Comparison of ENCODE assay signal across 8 cellular contexts in genomic region chr6:110179406-110180227, GRCh38. TPM values are rescaled to one million over a fixed set of nuclear protein-coding genes. Genes with fewer than 3 reads are reported as not detected.
A peak's percentile ranks its signal among the peaks of the same experiment; 100 is the strongest.
DNase-seq lines count a peak whose midpoint lies in the region; ATAC-seq and TF ChIP-seq lines count a peak whose summit lies in the region.

TSS of gene WASF1 (minus strand) at chr6:110179670. CDS start at chr6:110127601, 52,069 bp downstream.

- ATAC-seq in GM19455 (IDR thresholded peaks at IDR 0.05; ENCODE audit: unreplicated experiment) = peak; percentile 86

- CTCF ChIA-PET in activated CD4-positive, alpha-beta memory T cell treated with anti-CD3 and anti-CD28 coated beads, Interleukin-2, amount 10 ng/mL, durations not matched to agents 7 days and 5 days (lab: Charles Lee) = interaction anchor here (0.7 to 1.7 kb wide), 7 partner anchors 9 to 688 kb away, joined by 3 to 6 read pairs (median 4); no protein-coding TSS in a partner anchor

- H3K36me3 Mint-ChIP-seq in CD14-positive monocyte = peaks cover 0 to 2% of the 10 kb centered on the region in 2 donors
- H3K36me3 Mint-ChIP-seq in activated CD4-positive, alpha-beta memory T cell treated with anti-CD3 and anti-CD28 coated beads, Interleukin-2, amount 10 ng/mL, durations not matched to agents 7 days and 5 days (ENCODE audit: low read depth) = no peaks in the 10 kb centered on the region

- intact Hi-C loops in CD14-positive monocyte (cut with micrococcal nuclease) = loop anchor here in 1 of 2 donors (10.0 kb wide), 1 partner anchor 485 kb away; the partner anchor contains the start of genes AK9 and FIG4
- intact Hi-C loops in lower leg skin (cut with DNase I; ENCODE audit: low total_unique reads) = loop anchor here (10.0 kb wide), 1 partner anchor 135 kb away; no protein-coding TSS in a partner anchor

- TF ChIP-seq CTCF in CD14-positive monocyte (IDR thresholded peaks at IDR 0.05) (no peak), lower leg skin (IDR thresholded peaks at IDR 0.05) (no peak)

- H3K27me3 Mint-ChIP-seq in CD14-positive monocyte (ENCODE audit: low read depth in 3 of 3) = peaks cover 0 to 5% (median 5%) of the 10 kb centered on the region in 3 donors
- H3K27me3 Mint-ChIP-seq in activated CD4-positive, alpha-beta memory T cell treated with anti-CD3 and anti-CD28 coated beads, Interleukin-2, amount 10 ng/mL, durations not matched to agents 7 days and 5 days = peaks cover 16% of the 10 kb centered on the region

- peak; percentile 88 for DNase-seq in CD14-positive monocyte (ENCODE audit: low spot score)
- peak; percentile 97 for DNase-seq in HK-2 (ENCODE audit: unreplicated experiment)
- peak; percentile 98 for DNase-seq in NCI-H82 treated with DMSO at 0.1 percent for 48 hours (lab: John Stamatoyannopoulos, UW; ENCODE audit: unreplicated experiment)
- DNase-seq in activated CD4-positive, alpha-beta memory T cell treated with anti-CD3 and anti-CD28 coated beads, Interleukin-2, amount 10 ng/mL, durations not matched to agents 7 days and 5 days = peak; percentile 93
- peak; percentile 97 for DNase-seq in ecto neural progenitor cell (ENCODE audit: low spot score)
- peak; percentile 95 to 99 for DNase-seq in lower leg skin (ENCODE audit: low spot score in 2 of 2)
- peak; percentile 85 to 90 for DNase-seq in stimulated activated CD4-positive, alpha-beta T cell treated with anti-CD3 and anti-CD28 coated beads, Interleukin-4, amount 100 ng/mL, for 4 hours

- H3K4me3 ChIP-seq in lower leg skin (ENCODE audit: low read depth, poor library complexity, severe bottlenecking) = peak within 1 kb of the TSS; percentile 90

- no peaks in the 10 kb centered on the region for H3K9me3 Mint-ChIP-seq in CD14-positive monocyte
- no peaks in the 10 kb centered on the region for H3K9me3 Mint-ChIP-seq in activated CD4-positive, alpha-beta memory T cell treated with anti-CD3 and anti-CD28 coated beads, Interleukin-2, amount 10 ng/mL, durations not matched to agents 7 days and 5 days

- POLR2A ChIA-PET in activated CD4-positive, alpha-beta memory T cell treated with anti-CD3 and anti-CD28 coated beads, Interleukin-2, amount 10 ng/mL, durations not matched to agents 7 days and 5 days (lab: Charles Lee) = interaction anchor here (1.1 to 2.3 kb wide), 7 partner anchors 9 to 796 kb away, joined by 3 to 10 read pairs (median 4); partner anchors contain the start of genes AMD1 and CDK19

- peak within 1 kb of the TSS in 1 of 2 donors; percentile 94 for H3K4me3 Mint-ChIP-seq in CD14-positive monocyte
- peak within 1 kb of the TSS; percentile 65 for H3K4me3 Mint-ChIP-seq in activated CD4-positive, alpha-beta memory T cell treated with anti-CD3 and anti-CD28 coated beads, Interleukin-2, amount 10 ng/mL, durations not matched to agents 7 days and 5 days

- WGBS in lower leg skin, 2 donors = 1 to 2% methylated on average over 32 to 55 of the region's 62 CpGs

- no peak for TF ChIP-seq POLR2A in lower leg skin (IDR thresholded peaks at IDR 0.05)

- H3K27ac Mint-ChIP-seq in CD14-positive monocyte = peak within 1 kb of the TSS in 6 of 7 donors; percentile 2 to 49 (median 16)
- no peak within 1 kb of the TSS for H3K27ac Mint-ChIP-seq in activated CD4-positive, alpha-beta memory T cell treated with anti-CD3 and anti-CD28 coated beads, Interleukin-2, amount 10 ng/mL, durations not matched to agents 7 days and 5 days

- H3K4me1 Mint-ChIP-seq in CD14-positive monocyte = peaks cover 5% of the 10 kb centered on the region
- H3K4me1 Mint-ChIP-seq in activated CD4-positive, alpha-beta memory T cell treated with anti-CD3 and anti-CD28 coated beads, Interleukin-2, amount 10 ng/mL, durations not matched to agents 7 days and 5 days = peaks cover 6% of the 10 kb centered on the region

RNA-seq across cellular contexts. Expression of gene WASF1, which starts in this region (rescaled TPM):
- polyA plus RNA-seq in CD14-positive monocyte = 1 to 10 TPM in 1 of 2 donors, under 1 TPM in 1; 0.32 to 1.4 TPM
- under 1 TPM; 0.48 to 0.76 TPM for total RNA-seq in activated CD4-positive, alpha-beta memory T cell treated with anti-CD3 and anti-CD28 coated beads, Interleukin-2, amount 10 ng/mL, durations not matched to agents 7 days and 5 days
- total RNA-seq in lower leg skin = 1 to 10 TPM; 3.2 to 8.6 (median 7.6) TPM

Comparison
In these comparisons a context has a peak if more than half of its experiments do, and no peak if none do; other contexts are left out.
1. Peak in every context shown above with its lines: DNase-seq, ATAC-seq and H3K4me3 ChIP-seq.
2. Peak in DNase-seq in activated CD4-positive, alpha-beta memory T cell treated with anti-CD3 and anti-CD28 coated beads, Interleukin-2, amount 10 ng/mL, durations not matched to agents 7 days and 5 days; RNA of the gene not detected or under 1 TPM.